Comparison of ENCODE assay signal across 8 cellular contexts in genomic region chr11:208177-208916, GRCh38. TPM values are rescaled to one million over a fixed set of nuclear protein-coding genes. Genes with fewer than 3 reads are reported as not detected.
DNase-seq lines count a peak whose midpoint lies in the region; ATAC-seq and TF ChIP-seq lines count a peak whose summit lies in the region.

No MANE protein-coding gene starts in this region.

- H3K4me3 ChIP-seq in SJSA1 (peak overlapping the region; percentile 87), neural progenitor cell (peak overlapping the region; percentile 98), stomach smooth muscle (ENCODE audit: low read length in 2 of 2) (peak overlapping the region; percentile 74 to 96)

- DNase-seq in Ammon's horn (ENCODE audit: low spot score) (peak; percentile 72), KG1 (lab: John Stamatoyannopoulos, UW) (peak; percentile 40), SJSA1 (ENCODE audit: low read depth in 1 of 2, low spot score in 2 of 2) (peak; percentile 76 to 78), foreskin melanocyte (peak; percentile 64), neural progenitor cell (ENCODE audit: low spot score) (peak; percentile 92)
- peak; percentile 39 to 82 (median 62) for DNase-seq in activated naive CD4-positive, alpha-beta T cell (lab: John Stamatoyannopoulos, UW)

- H3K4me1 ChIP-seq in SJSA1 (replicated peaks) (peaks cover 32% of the 10 kb centered on the region), neural progenitor cell (peaks cover 11% of the 10 kb centered on the region), stomach smooth muscle (ENCODE audit: control insufficient read depth, insufficient read depth, low read length) (peaks cover 59% of the 10 kb centered on the region)

- H3F3A ChIP-seq in neural progenitor cell (ENCODE audit: low read depth): peaks cover 12% of the 10 kb centered on the region

- no peaks in the 10 kb centered on the region for H3K9me3 ChIP-seq in SJSA1 (replicated peaks)
- no peaks in the 10 kb centered on the region for H3K9me3 ChIP-seq in neural progenitor cell (ENCODE audit: low read depth)
- no peaks in the 10 kb centered on the region for H3K9me3 ChIP-seq in stomach smooth muscle (ENCODE audit: control insufficient read depth in 2 of 2, low read length in 2 of 2)

- H2AFZ ChIP-seq in neural progenitor cell (replicated peaks): peak overlapping the region; percentile 85

- peak overlapping the region; percentile 94 for H3K27ac Mint-ChIP-seq in neural progenitor cell

- H3K9ac ChIP-seq in neural progenitor cell (peak overlapping the region; percentile 60), stomach smooth muscle (ENCODE audit: low read length in 2 of 2) (peak overlapping the region; percentile 95 to 97)

- peaks cover 21% of the 10 kb centered on the region for H3K4me1 Mint-ChIP-seq in neural progenitor cell

- no peak for TF ChIP-seq CTCF in neural progenitor cell (IDR thresholded peaks at IDR 0.05)

- peaks cover 12% of the 10 kb centered on the region for H3K36me3 Mint-ChIP-seq in neural progenitor cell

- H3K27me3 Mint-ChIP-seq in neural progenitor cell (ENCODE audit: insufficient read depth, low read depth): peaks cover 2% of the 10 kb centered on the region

- H3K27ac ChIP-seq in SJSA1 (peak overlapping the region; percentile 90), neural progenitor cell (peak overlapping the region; percentile 82), stomach smooth muscle (ENCODE audit: low read length) (peak overlapping the region; percentile 99)

- H3K27me3 ChIP-seq in SJSA1 (replicated peaks) (no peaks in the 10 kb centered on the region), neural progenitor cell (no peaks in the 10 kb centered on the region), stomach smooth muscle (ENCODE audit: control insufficient read depth in 1 of 2, insufficient read depth in 2 of 2, low read length in 2 of 2) (no peaks in the 10 kb centered on the region)

- H3K36me3 ChIP-seq in SJSA1 (peaks cover 86% of the 10 kb centered on the region), neural progenitor cell (no peaks in the 10 kb centered on the region), stomach smooth muscle (ENCODE audit: control insufficient read depth in 2 of 2, insufficient read depth in 2 of 2, low read length in 2 of 2) (peaks cover 46 to 55% of the 10 kb centered on the region in 2 donors)

- H3K4me2 ChIP-seq in neural progenitor cell: peak overlapping the region; percentile 96

- H3K9me3 Mint-ChIP-seq in neural progenitor cell: no peaks in the 10 kb centered on the region

- H3K4me3 Mint-ChIP-seq in neural progenitor cell: peak overlapping the region; percentile 99

- peak; percentile 43 for ATAC-seq in GM19351 (IDR thresholded peaks at IDR 0.05; ENCODE audit: unreplicated experiment)

- H3K79me2 ChIP-seq in neural progenitor cell (ENCODE audit: low read depth): peaks cover 41% of the 10 kb centered on the region

- H4K20me1 ChIP-seq in neural progenitor cell (ENCODE audit: low read depth): peaks cover 20% of the 10 kb centered on the region

RNA-seq across cellular contexts. Expression of gene RIC8A, which starts 0.8 kb away (rescaled TPM):
- 165 and 176 TPM in 2 replicates for total RNA-seq in SJSA1 (2014; rRNA removed; shearing (Covaris generic))
- total RNA-seq in neural progenitor cell (ENCODE audit: low replicate concordance): 45.0 and 67.2 TPM in 2 replicates

RNA-seq across cellular contexts. Expression of gene BET1L, which starts 1.1 kb away (rescaled TPM):
- total RNA-seq in SJSA1 (2014; rRNA removed; shearing (Covaris generic)): 9.8 and 10.5 TPM in 2 replicates
- 13.1 and 16.8 TPM in 2 replicates for total RNA-seq in neural progenitor cell (ENCODE audit: low replicate concordance)

RNA-seq across cellular contexts. Expression of gene SCGB1C1, which starts 15.5 kb away (rescaled TPM):
- not detected in 2 replicates for total RNA-seq in SJSA1 (2014; rRNA removed; shearing (Covaris generic))
- not detected in 2 replicates for total RNA-seq in neural progenitor cell (ENCODE audit: low replicate concordance)

RNA-seq across cellular contexts. Expression of gene SIRT3, which starts 27.8 kb away (rescaled TPM):
- 2.3 and 7.1 TPM in 2 replicates for total RNA-seq in SJSA1 (2014; rRNA removed; shearing (Covaris generic))
- total RNA-seq in neural progenitor cell (ENCODE audit: low replicate concordance): 22.4 and 22.6 TPM in 2 replicates

RNA-seq across cellular contexts. Expression of gene PSMD13, which starts 28.4 kb away (rescaled TPM):
- 217 and 331 TPM in 2 replicates for total RNA-seq in SJSA1 (2014; rRNA removed; shearing (Covaris generic))
- total RNA-seq in neural progenitor cell (ENCODE audit: low replicate concordance): 90.6 and 106 TPM in 2 replicates

Comparison
In these comparisons a context has a peak if more than half of its experiments do, and no peak if none do; other contexts are left out.
1. Peak in every context shown above with its lines: DNase-seq, ATAC-seq, H3K4me3 ChIP-seq and H3K27ac ChIP-seq.
2. DNase-seq: peak in every context shown above with its lines; median percentile 92 in neural progenitor cell; 77 in SJSA1; 72 in Ammon's horn; 64 in foreskin melanocyte; 62 in activated naive CD4-positive, alpha-beta T cell; 40 in KG1.